ENCODE assay signal across 15 cellular contexts in genomic region chr13:83221813-83222241, GRCh38.
A peak's percentile ranks its signal among the peaks of the same experiment; 100 is the strongest.
DNase-seq lines count a peak whose midpoint lies in the region; ATAC-seq and TF ChIP-seq lines count a peak whose summit lies in the region.
"Had no signal": no experiment of that assay in that cellular context is flagged by ENCODE, and none has a peak within 500 bp of the region (broad histone marks: within the 10 kb centered on the region; RNA-seq: fewer than 3 reads in every experiment).

No MANE protein-coding gene starts in this region.

- TF ChIP-seq CTCF in MCF 10A (IDR thresholded peaks at IDR 0.05; ENCODE audit: unreplicated experiment) (no peak), breast epithelium (IDR thresholded peaks at IDR 0.05) (no peak), OCI-LY7 (conservative IDR thresholded peaks at IDR 0.05; ENCODE audit: low read length) (no peak)

- H3K9me3 Mint-ChIP-seq in MCF 10A (ENCODE audit: unreplicated experiment) = no peaks in the 10 kb centered on the region

- H3K4me2 ChIP-seq in OCI-LY7 (ENCODE audit: low read length) = no peak overlapping the region
- H3K4me2 ChIP-seq: smooth muscle cell had no signal

- H3K36me3 ChIP-seq in breast epithelium (no peaks in the 10 kb centered on the region), OCI-LY7 (ENCODE audit: insufficient read depth, low read length) (no peaks in the 10 kb centered on the region)
- H3K36me3 ChIP-seq: neutrophil had no signal

- POLR2A ChIA-PET in MCF 10A (lab: Yijun Ruan, JAX) = interaction anchor here (1.0 kb wide), 1 partner anchor 228 kb away, joined by 3 read pairs; no protein-coding TSS in a partner anchor
- POLR2A ChIA-PET in OCI-LY7 (lab: Charles Lee) = no interaction called here

- peak; percentile 82 for ATAC-seq in SK-N-SH treated with all-trans-retinoic acid at 6 μM for 48 hours
- ATAC-seq in GM21360 (IDR thresholded peaks at IDR 0.05; ENCODE audit: unreplicated experiment) = no peak
- ATAC-seq in HG03521 (IDR thresholded peaks at IDR 0.05; ENCODE audit: unreplicated experiment) = no peak
- ATAC-seq: HepG2 had no signal

- peak overlapping the region; percentile 93 for H3K27ac Mint-ChIP-seq in MCF 10A (ENCODE audit: low read depth, unreplicated experiment)

- H3K27me3 Mint-ChIP-seq in MCF 10A (ENCODE audit: insufficient read depth, unreplicated experiment) = no peaks in the 10 kb centered on the region

- no peak overlapping the region for H3K4me3 ChIP-seq in breast epithelium
- no peak overlapping the region for H3K4me3 ChIP-seq in OCI-LY7 (ENCODE audit: low read depth, low read length, poor library complexity, severe bottlenecking)
- H3K4me3 ChIP-seq: smooth muscle cell had no signal

- H4K20me1 ChIP-seq in OCI-LY7 (ENCODE audit: insufficient read depth, low read length) = no peaks in the 10 kb centered on the region

- BruUV-seq in MCF 10A (replicated peaks; lab: Mats Ljungman, UMichigan) = no TSS peak
- BruUV-seq in OCI-LY7 (replicated peaks; lab: Mats Ljungman, UMichigan) = no TSS peak

- no peaks in the 10 kb centered on the region for H3K27me3 ChIP-seq in breast epithelium
- H3K27me3 ChIP-seq: neutrophil had no signal

- no peak overlapping the region for H2AFZ ChIP-seq in OCI-LY7 (ENCODE audit: low read length)

- H3K36me3 Mint-ChIP-seq in MCF 10A (ENCODE audit: insufficient read depth, unreplicated experiment) = peaks cover 5% of the 10 kb centered on the region

- H3K9me3 ChIP-seq in breast epithelium = no peaks in the 10 kb centered on the region
- no peaks in the 10 kb centered on the region for H3K9me3 ChIP-seq in OCI-LY7 (ENCODE audit: low read length)
- H3K9me3 ChIP-seq: neutrophil had no signal

- H3K27ac ChIP-seq in breast epithelium (no peak overlapping the region), OCI-LY7 (ENCODE audit: low read depth, low read length, poor library complexity, severe bottlenecking) (no peak overlapping the region)
- H3K27ac ChIP-seq: neutrophil had no signal

- peak overlapping the region; percentile 50 for H3K4me3 Mint-ChIP-seq in MCF 10A (ENCODE audit: unreplicated experiment)

- TF ChIP-seq POLR2A in breast epithelium (IDR thresholded peaks at IDR 0.05) = no peak

- CTCF ChIA-PET in MCF 10A (lab: Yijun Ruan, JAX) (no interaction called here), OCI-LY7 (lab: Charles Lee; ENCODE audit: unreplicated experiment) (no interaction called here)

- DNase-seq in MCF 10A (ENCODE audit: unreplicated experiment) = peak; percentile 83
- no peak for DNase-seq in breast epithelium (ENCODE audit: low spot score in 2 of 2)
- peak; percentile 89 for DNase-seq in fibroblast of peridontal ligament (ENCODE audit: extremely low read depth)
- no peak for DNase-seq in CD1c-positive myeloid dendritic cell (ENCODE audit: extremely low spot score)
- no peak for DNase-seq in OCI-LY7 (ENCODE audit: low spot score)
- DNase-seq: activated CD8-positive, alpha-beta memory T cell treated with anti-CD3 and anti-CD28 coated beads for 24 hours; activated gamma-delta T cell; DMS 273 treated with DMSO at 0.1 percent for 48 hours; SHP77 treated with DMSO at 0.1 percent for 48 hours had no signal

- no peaks in the 10 kb centered on the region for H3K9me2 ChIP-seq in OCI-LY7 (ENCODE audit: insufficient read depth, low read length)

- H3K4me1 ChIP-seq in breast epithelium (no peaks in the 10 kb centered on the region), OCI-LY7 (ENCODE audit: insufficient read depth, low read length, poor library complexity, severe bottlenecking) (no peaks in the 10 kb centered on the region)

- intact Hi-C loops in MCF 10A (cut with micrococcal nuclease) = no loop called here
- intact Hi-C loops in breast epithelium (cut with DNase I; ENCODE audit: low total_unique reads) = no loop called here
- intact Hi-C loops in OCI-LY7 (cut with micrococcal nuclease; ENCODE audit: unreplicated experiment) = no loop called here

- H3K79me2 ChIP-seq in OCI-LY7 (ENCODE audit: insufficient read depth, low read depth, low read length) = no peaks in the 10 kb centered on the region

- peaks cover 29% of the 10 kb centered on the region for H3K4me1 Mint-ChIP-seq in MCF 10A (ENCODE audit: insufficient read depth, unreplicated experiment)

TF ChIP-seq in SK-N-SH treated with all-trans-retinoic acid at 6 μM for 48 hours, 23 proteins besides CTCF, POLR2A, EP300 and RAD21:
- TF ChIP-seq ISL1 (CRISPR knock-in tag; IDR thresholded peaks at IDR 0.05) (no peak), CREB5 (CRISPR knock-in tag; IDR thresholded peaks at IDR 0.05; ENCODE audit: low read depth) (no peak), ESRRG (CRISPR knock-in tag; IDR thresholded peaks at IDR 0.05) (no peak), CSRNP3 (CRISPR knock-in tag; IDR thresholded peaks at IDR 0.05) (no peak), ARNTL (CRISPR knock-in tag; IDR thresholded peaks at IDR 0.05; ENCODE audit: borderline replicate concordance, low read depth) (no peak), GLIS3 (CRISPR knock-in tag; IDR thresholded peaks at IDR 0.05) (no peak), TCF4 (CRISPR knock-in tag; IDR thresholded peaks at IDR 0.05; ENCODE audit: borderline replicate concordance) (no peak), ZFP3 (CRISPR knock-in tag; IDR thresholded peaks at IDR 0.05) (no peak), OSR1 (CRISPR knock-in tag; IDR thresholded peaks at IDR 0.05) (no peak)
TF ChIP-seq in SK-N-SH treated with all-trans-retinoic acid at 6 μM for 48 hours: peak in this region for 0.

Comparison
In these comparisons a context has a peak if more than half of its experiments do, and no peak if none do; other contexts are left out.
1. DNase-seq: peak in MCF 10A (single experiment) and fibroblast of peridontal ligament (single experiment); none in breast epithelium (0 of 2), CD1c-positive myeloid dendritic cell (single experiment) and OCI-LY7 (single experiment).